ENCODE assay signal across 1 cellular context in the genomic region with DNA sequence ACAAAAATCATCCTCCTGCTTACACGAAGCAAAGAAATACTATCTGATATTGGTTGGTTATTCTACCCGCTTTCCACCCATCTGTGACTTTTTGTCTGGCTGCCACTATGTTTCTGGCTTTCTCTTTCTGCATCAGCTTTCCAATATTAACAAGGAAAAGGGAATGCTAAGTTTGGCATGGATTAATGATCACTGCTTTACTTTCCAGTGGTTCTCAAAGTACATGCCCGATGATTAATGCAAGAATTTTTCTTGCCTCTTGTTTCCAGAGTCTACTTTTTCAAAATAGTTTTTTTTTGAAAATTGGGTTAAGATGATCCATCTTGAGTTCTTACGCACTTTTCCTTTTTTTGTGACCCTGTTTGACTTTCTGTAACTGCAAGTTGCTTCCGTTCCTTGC.
TF ChIP-seq lines count a peak whose summit lies in the region.

No MANE protein-coding gene starts in this region.

TF ChIP-seq in HepG2, 621 proteins besides CTCF, POLR2A, EP300 and RAD21:
- TF ChIP-seq TSC22D2 (CRISPR knock-in tag; IDR thresholded peaks at IDR 0.05; ENCODE audit: borderline replicate concordance) (no peak), CBFB (CRISPR knock-in tag; IDR thresholded peaks at IDR 0.05) (no peak), TP53 (CRISPR knock-in tag; conservative IDR thresholded peaks at IDR 0.05) (no peak), NR2F1 (CRISPR knock-in tag; IDR thresholded peaks at IDR 0.05) (no peak), RXRB (CRISPR knock-in tag; IDR thresholded peaks at IDR 0.05; ENCODE audit: borderline replicate concordance) (no peak)
TF ChIP-seq in HepG2: peak in this region for 0.
